Comparison of ENCODE assay signal across 8 cellular contexts in the genomic region with DNA sequence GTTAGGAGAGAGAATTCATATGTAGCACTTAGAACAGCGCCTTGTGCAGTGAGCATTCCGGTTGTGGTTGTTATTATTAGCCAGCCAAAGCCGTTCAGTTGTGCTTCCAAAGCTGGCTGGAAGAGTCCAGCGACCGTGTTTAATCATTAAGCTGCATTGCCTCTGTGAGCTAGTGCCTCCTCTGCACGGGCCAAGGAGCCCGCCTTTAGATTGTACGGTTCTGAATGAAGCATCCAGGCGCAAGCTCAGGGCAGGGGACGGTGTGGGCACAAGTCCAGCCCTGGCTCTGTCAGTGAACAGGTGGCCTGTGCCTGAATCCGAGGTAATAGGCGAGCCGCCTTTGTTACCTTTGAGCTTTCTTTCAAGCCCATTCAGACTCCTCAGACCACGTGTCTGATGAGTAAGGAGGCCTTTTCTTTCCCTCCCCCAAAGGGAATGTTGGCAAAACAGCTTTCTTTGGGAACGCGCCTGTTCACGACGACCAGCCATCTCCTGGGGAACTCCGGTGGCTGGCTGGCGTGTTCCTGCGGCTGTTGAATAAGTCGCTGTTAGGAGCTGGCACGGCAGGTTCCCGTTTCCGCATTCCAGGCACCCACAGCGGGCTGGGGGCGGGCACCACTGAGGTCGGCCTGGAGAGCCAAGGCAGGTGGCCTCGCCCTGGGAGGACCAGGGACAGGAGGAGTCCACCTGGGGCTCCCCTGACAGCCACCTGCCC. TPM values are rescaled to one million over a fixed set of nuclear protein-coding genes. Genes with fewer than 3 reads are reported as not detected.
DNase-seq lines count a peak whose midpoint lies in the region; ATAC-seq, FAIRE-seq and TF ChIP-seq lines count a peak whose summit lies in the region.

No MANE protein-coding gene starts in this region.

- no peak for ATAC-seq in HG03520 (IDR thresholded peaks at IDR 0.05; ENCODE audit: unreplicated experiment)

- peak overlapping the region; percentile 37 for H3K27ac ChIP-seq in neutrophil

- H3K36me3 ChIP-seq in MG63 = peaks cover 7% of the 10 kb centered on the region
- no peaks in the 10 kb centered on the region for H3K36me3 ChIP-seq in neutrophil

- peaks cover 45 to 46% of the 10 kb centered on the region in 2 experiments for H3K4me1 ChIP-seq in neutrophil (ENCODE audit: control insufficient read depth in 1 of 2, insufficient read depth in 1 of 2, low read depth in 1 of 2, low read length in 1 of 2)

- no peaks in the 10 kb centered on the region for H3K9me3 ChIP-seq in MG63
- no peaks in the 10 kb centered on the region for H3K9me3 ChIP-seq in neutrophil

- peak; percentile 44; the same call in 1 of the 2 replicates for TF ChIP-seq POLR2A in GM12892 (IDR thresholded peaks at IDR 0.05; ENCODE audit: low read depth, low read length)

- H3K4me3 ChIP-seq in MG63 (no peak overlapping the region), neutrophil (ENCODE audit: low read depth in 1 of 2, low read length in 1 of 2) (peak overlapping the region; percentile 39 to 48)

- H3K27me3 ChIP-seq in MG63 = no peaks in the 10 kb centered on the region
- no peaks in the 10 kb centered on the region for H3K27me3 ChIP-seq in neutrophil

- FAIRE-seq in GM12892 (lab: Jason Lieb, UNC) = peak; percentile 93

- DNase-seq in A172 (ENCODE audit: low spot score) = peak; percentile 95
- DNase-seq in GM12892 (ENCODE audit: insufficient read length) = peak; percentile 47
- DNase-seq in MG63 = peak; percentile 55
- DNase-seq in SW480 (ENCODE audit: low spot score) = peak; percentile 96
- DNase-seq in glomerular visceral epithelial cell (ENCODE audit: extremely low spot score) = peak; percentile 97
- no peak for DNase-seq in NK-92 treated with Interleukin-12 subunit alpha and Interleukin-12 subunit beta, amount 100 ng/mL, for 24 hours (lab: John Stamatoyannopoulos, UW)

- TF ChIP-seq CTCF in neutrophil (IDR thresholded peaks at IDR 0.05) = no peak

RNA-seq across cellular contexts. Expression of a gene that starts 25.1 kb away (rescaled TPM):
- total RNA-seq in A172 (2014; rRNA removed; shearing (Covaris generic)) = 27.2 and 42.2 TPM in 2 replicates
- 19.5 TPM for polyA plus RNA-seq in GM12892 (2012; ENCODE audit: missing spikeins)
- total RNA-seq in MG63 (2014; rRNA removed; shearing (Covaris generic); ENCODE audit: low replicate concordance) = 13.8 and 18.0 TPM in 2 replicates

RNA-seq across cellular contexts. Expression of a gene that starts 25.7 kb away (rescaled TPM):
- not detected in 2 replicates for total RNA-seq in A172 (2014; rRNA removed; shearing (Covaris generic))
- 0.02 TPM for polyA plus RNA-seq in GM12892 (2012; ENCODE audit: missing spikeins)
- not detected in 2 replicates for total RNA-seq in MG63 (2014; rRNA removed; shearing (Covaris generic); ENCODE audit: low replicate concordance)
